ENCODE assay signal across 8 cellular contexts in genomic region chr20:32539817-32540675, GRCh38. TPM values are rescaled to one million over a fixed set of nuclear protein-coding genes. Genes with fewer than 3 reads are reported as not detected.
DNase-seq lines count a peak whose midpoint lies in the region; ATAC-seq and TF ChIP-seq lines count a peak whose summit lies in the region.

No MANE protein-coding gene starts in this region.

- peak overlapping the region; percentile 99 for H3K27ac Mint-ChIP-seq in activated CD4-positive, alpha-beta T cell treated with anti-CD3 and anti-CD28 coated beads for 36 hours

- H3K4me3 ChIP-seq in HL-60 (replicated peaks; ENCODE audit: insufficient read depth, low read length) (no peak overlapping the region), dorsolateral prefrontal cortex (no peak overlapping the region), left ventricle myocardium inferior (no peak overlapping the region)

- H3K36me3 ChIP-seq in left ventricle myocardium inferior: no peaks in the 10 kb centered on the region

- POLR2A ChIA-PET in activated CD4-positive, alpha-beta T cell treated with anti-CD3 and anti-CD28 coated beads for 36 hours (lab: Charles Lee): no interaction called here

- H3K27me3 ChIP-seq in HL-60 (ENCODE audit: insufficient read depth, poor library complexity, severe bottlenecking): no peaks in the 10 kb centered on the region
- H3K27me3 ChIP-seq in dorsolateral prefrontal cortex: no peaks in the 10 kb centered on the region
- peaks cover 22% of the 10 kb centered on the region for H3K27me3 ChIP-seq in left ventricle myocardium inferior (ENCODE audit: low read depth)

- H3K27ac ChIP-seq in HL-60 (replicated peaks) (peak overlapping the region; percentile 49), dorsolateral prefrontal cortex (peak overlapping the region in 54 of 59 donors; percentile 13 to 98 (median 78)), left ventricle myocardium inferior (replicated peaks) (no peak overlapping the region)

- ATAC-seq in activated CD4-positive, alpha-beta T cell treated with anti-CD3 and anti-CD28 coated beads for 36 hours: peak; percentile 53

- H3K4me3 Mint-ChIP-seq in activated CD4-positive, alpha-beta T cell treated with anti-CD3 and anti-CD28 coated beads for 36 hours: peak overlapping the region; percentile 68

- no peaks in the 10 kb centered on the region for H3K9me3 Mint-ChIP-seq in activated CD4-positive, alpha-beta T cell treated with anti-CD3 and anti-CD28 coated beads for 36 hours (ENCODE audit: low read depth)

- intact Hi-C loops in activated CD4-positive, alpha-beta T cell treated with anti-CD3 and anti-CD28 coated beads for 36 hours (cut with DNase I, micrococcal nuclease): loop anchor here in 1 of 2 experiments (5.0 kb wide), 3 partner anchors 202 to 1147 kb away; partner anchors contain the start of genes COMMD7 and E2F1
- intact Hi-C loops in dorsolateral prefrontal cortex (cut with DNase I): loop anchor here (5.0 kb wide), 1 partner anchor 42 kb away; no protein-coding TSS in a partner anchor
- intact Hi-C loops in left ventricle myocardium inferior (cut with micrococcal nuclease): no loop called here

- peak in 1 of 2 experiments; percentile 51 for DNase-seq in HL-60 (ENCODE audit: low read depth in 1 of 2, low spot score in 1 of 2)
- peak; percentile 85 for DNase-seq in activated CD4-positive, alpha-beta T cell treated with anti-CD3 and anti-CD28 coated beads for 36 hours
- DNase-seq in dorsolateral prefrontal cortex: no peak
- DNase-seq in stimulated activated CD8-positive, alpha-beta memory T cell treated with anti-CD3 and anti-CD28 coated beads, Interleukin-15, amount 100 ng/mL, for 4 hours (ENCODE audit: low read depth in 2 of 2): peak; percentile 45 to 50
- no peak for DNase-seq in NCI-H2107 (lab: John Stamatoyannopoulos, UW)
- no peak for DNase-seq in NCI-H187 (lab: John Stamatoyannopoulos, UW)
- no peak for DNase-seq in NCI-H128 (lab: John Stamatoyannopoulos, UW; ENCODE audit: unreplicated experiment)
- no peak for DNase-seq in left ventricle myocardium inferior

- H3K9me3 ChIP-seq in left ventricle myocardium inferior (replicated peaks): no peaks in the 10 kb centered on the region

- CTCF ChIA-PET in activated CD4-positive, alpha-beta T cell treated with anti-CD3 and anti-CD28 coated beads for 36 hours (lab: Charles Lee): interaction anchor here (0.6 to 5.0 kb wide), 12 partner anchors 10 to 238 kb away, joined by 3 to 30 read pairs (median 3); no protein-coding TSS in a partner anchor

- H3K4me1 ChIP-seq in left ventricle myocardium inferior: peaks cover 26% of the 10 kb centered on the region

- H3K36me3 Mint-ChIP-seq in activated CD4-positive, alpha-beta T cell treated with anti-CD3 and anti-CD28 coated beads for 36 hours (ENCODE audit: low read depth): peaks cover 3% of the 10 kb centered on the region

- peaks cover 81% of the 10 kb centered on the region for H3K4me1 Mint-ChIP-seq in activated CD4-positive, alpha-beta T cell treated with anti-CD3 and anti-CD28 coated beads for 36 hours

- no peaks in the 10 kb centered on the region for H3K27me3 Mint-ChIP-seq in activated CD4-positive, alpha-beta T cell treated with anti-CD3 and anti-CD28 coated beads for 36 hours

- TF ChIP-seq CTCF in HL-60 (IDR thresholded peaks at IDR 0.05; ENCODE audit: insufficient read depth, low read length): no peak
- TF ChIP-seq CTCF in dorsolateral prefrontal cortex (IDR thresholded peaks at IDR 0.05 in 54 of 56, conservative IDR thresholded peaks at IDR 0.05 in 2 of 56; ENCODE audit: low read depth in 1 of 56, partially characterized antibody in 56 of 56): no peak
- TF ChIP-seq CTCF in left ventricle myocardium inferior (IDR thresholded peaks at IDR 0.05; ENCODE audit: borderline replicate concordance): no peak

RNA-seq across cellular contexts. Expression of gene NOL4L, which starts 45.1 kb away (rescaled TPM):
- total RNA-seq in activated CD4-positive, alpha-beta T cell treated with anti-CD3 and anti-CD28 coated beads for 36 hours: 10 to 100 TPM; 17.3 to 22.0 TPM
- total RNA-seq in dorsolateral prefrontal cortex (10 to 100 TPM; 29.4 to 56.2 (median 42.8) TPM), left ventricle myocardium inferior (5.6 TPM)

Comparison
In these comparisons a context has a peak if more than half of its experiments do, and no peak if none do; other contexts are left out.
1. DNase-seq: peak in activated CD4-positive, alpha-beta T cell treated with anti-CD3 and anti-CD28 coated beads for 36 hours (single experiment) and stimulated activated CD8-positive, alpha-beta memory T cell treated with anti-CD3 and anti-CD28 coated beads, Interleukin-15, amount 100 ng/mL, for 4 hours (2 of 2); none in dorsolateral prefrontal cortex (0 of 10), NCI-H2107 (single experiment), NCI-H187 (0 of 2), NCI-H128 (single experiment) and left ventricle myocardium inferior (single experiment).